ENCODE assay signal across 21 cellular contexts in genomic region chr3:104566054-104566453, GRCh38.
DNase-seq lines count a peak whose midpoint lies in the region; ATAC-seq, FAIRE-seq and TF ChIP-seq lines count a peak whose summit lies in the region.
"Had no signal": no experiment of that assay in that cellular context is flagged by ENCODE, and none has a peak within 500 bp of the region (broad histone marks: within the 10 kb centered on the region; RNA-seq: fewer than 3 reads in every experiment).

No MANE protein-coding gene starts in this region.

- H3K4me3 ChIP-seq in parathyroid adenoma (ENCODE audit: low read depth, low read length) = no peak overlapping the region
- H3K4me3 ChIP-seq: BLaER1, HAP-1 had no signal

- ATAC-seq in HG02610 (IDR thresholded peaks at IDR 0.05; ENCODE audit: unreplicated experiment) = peak; percentile 56
- ATAC-seq in HG02642 (IDR thresholded peaks at IDR 0.05; ENCODE audit: poor library complexity, unreplicated experiment) = no peak
- ATAC-seq: CD8-positive, alpha-beta T cell had no signal

- no peaks in the 10 kb centered on the region for H3K36me3 ChIP-seq in parathyroid adenoma (ENCODE audit: control insufficient read depth, insufficient read depth, low read length)
- H3K36me3 ChIP-seq: BLaER1, HAP-1 had no signal

- TF ChIP-seq CTCF in parathyroid adenoma (IDR thresholded peaks at IDR 0.05) = no peak

- no peaks in the 10 kb centered on the region for H3K4me1 ChIP-seq in parathyroid adenoma
- H3K4me1 ChIP-seq: BLaER1, Caco-2, HAP-1 had no signal

- H3K9ac ChIP-seq in parathyroid adenoma = no peak overlapping the region
- H3K9ac ChIP-seq: BLaER1 had no signal

- H3K27me3 ChIP-seq in parathyroid adenoma (ENCODE audit: control insufficient read depth, insufficient read depth, low read length) = no peaks in the 10 kb centered on the region
- H3K27me3 ChIP-seq: BLaER1 had no signal

- FAIRE-seq in GM18507 (lab: Jason Lieb, UNC) = peak; percentile 15
- FAIRE-seq: G401.6, H54 had no signal

- H3K27ac ChIP-seq in parathyroid adenoma = no peak overlapping the region
- H3K27ac ChIP-seq: 22Rv1, BLaER1, C4-2B had no signal

- H3K9me3 ChIP-seq in parathyroid adenoma (ENCODE audit: control insufficient read depth, low read length) = no peaks in the 10 kb centered on the region
- H3K9me3 ChIP-seq: BLaER1, Caco-2, HAP-1 had no signal

- H3K4me1 Mint-ChIP-seq in activated T-cell treated with anti-CD3 and anti-CD28 coated beads, Interleukin-2, amount 50 U/mL, for 24 hours (ENCODE audit: low read depth) = no peaks in the 10 kb centered on the region
- H3K4me1 Mint-ChIP-seq: CD4-positive, CD25-positive, alpha-beta regulatory T cell had no signal

- H3K9me3 Mint-ChIP-seq in activated T-cell treated with anti-CD3 and anti-CD28 coated beads, Interleukin-2, amount 50 U/mL, for 24 hours = no peaks in the 10 kb centered on the region
- H3K9me3 Mint-ChIP-seq: CD8-positive, alpha-beta T cell had no signal

- no peaks in the 10 kb centered on the region for H3K36me3 Mint-ChIP-seq in activated T-cell treated with anti-CD3 and anti-CD28 coated beads, Interleukin-2, amount 50 U/mL, for 24 hours (ENCODE audit: low read depth)
- H3K36me3 Mint-ChIP-seq: CD4-positive, CD25-positive, alpha-beta regulatory T cell; CD8-positive, alpha-beta T cell had no signal

- H2AFZ ChIP-seq in parathyroid adenoma = peak overlapping the region; percentile 18

- H3K27ac Mint-ChIP-seq in activated T-cell treated with anti-CD3 and anti-CD28 coated beads, Interleukin-2, amount 50 U/mL, for 24 hours = no peak overlapping the region
- H3K27ac Mint-ChIP-seq: B cell; CD4-positive, CD25-positive, alpha-beta regulatory T cell; CD8-positive, alpha-beta T cell had no signal

- DNase-seq in NCI-H748 (lab: John Stamatoyannopoulos, UW; ENCODE audit: unreplicated experiment) = peak; percentile 3
- DNase-seq in NCI-H748 treated with DMSO at 0.1 percent for 48 hours (lab: John Stamatoyannopoulos, UW) = no peak
- DNase-seq in GM18507 (ENCODE audit: extremely low spot score, insufficient read length, low read depth) = no peak
- no peak for DNase-seq in activated T-cell treated with anti-CD3 and anti-CD28 coated beads, Interleukin-2, amount 50 U/mL, for 24 hours
- no peak for DNase-seq in NCI-H526 treated with DMSO at 0.1 percent for 48 hours (lab: John Stamatoyannopoulos, UW)
- DNase-seq: Caco-2; CD4-positive, CD25-positive, alpha-beta regulatory T cell; CD8-positive, alpha-beta T cell; DMS153; DND-41; GOT3 had no signal

- no peaks in the 10 kb centered on the region for H3K79me2 ChIP-seq in parathyroid adenoma

- no peak overlapping the region for H3K4me3 Mint-ChIP-seq in activated T-cell treated with anti-CD3 and anti-CD28 coated beads, Interleukin-2, amount 50 U/mL, for 24 hours
- H3K4me3 Mint-ChIP-seq: B cell; CD4-positive, CD25-positive, alpha-beta regulatory T cell; CD8-positive, alpha-beta T cell had no signal

- H3K4me2 ChIP-seq in parathyroid adenoma (ENCODE audit: low read length) = no peak overlapping the region
- H3K4me2 ChIP-seq: BLaER1 had no signal

- H3K27me3 Mint-ChIP-seq in activated T-cell treated with anti-CD3 and anti-CD28 coated beads, Interleukin-2, amount 50 U/mL, for 24 hours = peaks cover 7% of the 10 kb centered on the region
- H3K27me3 Mint-ChIP-seq: B cell had no signal
